In the genomic region with DNA sequence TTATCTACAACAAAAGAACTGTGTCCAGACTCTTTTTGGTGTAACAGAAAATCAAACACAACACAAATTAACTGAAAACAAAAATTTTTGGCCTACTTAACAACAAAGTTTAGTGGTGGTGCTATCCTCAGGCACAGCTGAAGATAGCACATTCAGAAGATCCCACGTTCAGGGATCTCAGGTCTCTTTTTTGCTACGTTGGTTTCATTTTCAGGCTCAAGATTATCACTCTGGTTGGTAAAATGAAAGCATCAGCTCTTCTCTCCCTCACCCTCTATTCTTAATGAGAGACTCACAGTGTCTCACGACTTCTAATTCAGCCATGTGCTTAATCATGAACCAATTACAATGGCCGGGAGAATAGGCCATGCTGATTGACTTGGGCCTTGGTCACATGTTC, we compare ENCODE assay signal across 1 cellular context.
TF ChIP-seq lines count a peak whose summit lies in the region.

No MANE protein-coding gene starts in this region.

TF ChIP-seq in GM23338, 12 proteins besides CTCF, POLR2A, EP300 and RAD21 (continued from another document):
- no peak for TF ChIP-seq ZNF114 (CRISPR knock-in tag; IDR thresholded peaks at IDR 0.05)
- TF ChIP-seq STAT1 (IDR thresholded peaks at IDR 0.05; ENCODE audit: unreplicated experiment), result no peak
- no peak for TF ChIP-seq EZH2 (IDR thresholded peaks at IDR 0.05; ENCODE audit: low read depth, unreplicated experiment)
- no peak for TF ChIP-seq CREB1 (CRISPR knock-in tag; IDR thresholded peaks at IDR 0.05; ENCODE audit: low read depth)
- TF ChIP-seq, protein P1, sequence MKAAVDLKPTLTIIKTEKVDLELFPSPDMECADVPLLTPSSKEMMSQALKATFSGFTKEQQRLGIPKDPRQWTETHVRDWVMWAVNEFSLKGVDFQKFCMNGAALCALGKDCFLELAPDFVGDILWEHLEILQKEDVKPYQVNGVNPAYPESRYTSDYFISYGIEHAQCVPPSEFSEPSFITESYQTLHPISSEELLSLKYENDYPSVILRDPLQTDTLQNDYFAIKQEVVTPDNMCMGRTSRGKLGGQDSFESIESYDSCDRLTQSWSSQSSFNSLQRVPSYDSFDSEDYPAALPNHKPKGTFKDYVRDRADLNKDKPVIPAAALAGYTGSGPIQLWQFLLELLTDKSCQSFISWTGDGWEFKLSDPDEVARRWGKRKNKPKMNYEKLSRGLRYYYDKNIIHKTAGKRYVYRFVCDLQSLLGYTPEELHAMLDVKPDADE (IDR thresholded peaks at IDR 0.05), result no peak
- TF ChIP-seq JUNB (IDR thresholded peaks at IDR 0.05; ENCODE audit: unreplicated experiment), result no peak
- TF ChIP-seq, protein P2, sequence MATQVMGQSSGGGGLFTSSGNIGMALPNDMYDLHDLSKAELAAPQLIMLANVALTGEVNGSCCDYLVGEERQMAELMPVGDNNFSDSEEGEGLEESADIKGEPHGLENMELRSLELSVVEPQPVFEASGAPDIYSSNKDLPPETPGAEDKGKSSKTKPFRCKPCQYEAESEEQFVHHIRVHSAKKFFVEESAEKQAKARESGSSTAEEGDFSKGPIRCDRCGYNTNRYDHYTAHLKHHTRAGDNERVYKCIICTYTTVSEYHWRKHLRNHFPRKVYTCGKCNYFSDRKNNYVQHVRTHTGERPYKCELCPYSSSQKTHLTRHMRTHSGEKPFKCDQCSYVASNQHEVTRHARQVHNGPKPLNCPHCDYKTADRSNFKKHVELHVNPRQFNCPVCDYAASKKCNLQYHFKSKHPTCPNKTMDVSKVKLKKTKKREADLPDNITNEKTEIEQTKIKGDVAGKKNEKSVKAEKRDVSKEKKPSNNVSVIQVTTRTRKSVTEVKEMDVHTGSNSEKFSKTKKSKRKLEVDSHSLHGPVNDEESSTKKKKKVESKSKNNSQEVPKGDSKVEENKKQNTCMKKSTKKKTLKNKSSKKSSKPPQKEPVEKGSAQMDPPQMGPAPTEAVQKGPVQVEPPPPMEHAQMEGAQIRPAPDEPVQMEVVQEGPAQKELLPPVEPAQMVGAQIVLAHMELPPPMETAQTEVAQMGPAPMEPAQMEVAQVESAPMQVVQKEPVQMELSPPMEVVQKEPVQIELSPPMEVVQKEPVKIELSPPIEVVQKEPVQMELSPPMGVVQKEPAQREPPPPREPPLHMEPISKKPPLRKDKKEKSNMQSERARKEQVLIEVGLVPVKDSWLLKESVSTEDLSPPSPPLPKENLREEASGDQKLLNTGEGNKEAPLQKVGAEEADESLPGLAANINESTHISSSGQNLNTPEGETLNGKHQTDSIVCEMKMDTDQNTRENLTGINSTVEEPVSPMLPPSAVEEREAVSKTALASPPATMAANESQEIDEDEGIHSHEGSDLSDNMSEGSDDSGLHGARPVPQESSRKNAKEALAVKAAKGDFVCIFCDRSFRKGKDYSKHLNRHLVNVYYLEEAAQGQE (IDR thresholded peaks at IDR 0.05; ENCODE audit: unreplicated experiment), result no peak
- TF ChIP-seq ZNF331 (CRISPR knock-in tag; IDR thresholded peaks at IDR 0.05; ENCODE audit: low read depth), result no peak
- no peak for TF ChIP-seq NANOG (IDR thresholded peaks at IDR 0.05; ENCODE audit: borderline replicate concordance)
- TF ChIP-seq POLR2AphosphoS5 (IDR thresholded peaks at IDR 0.05; ENCODE audit: low read depth), result no peak
- no peak for TF ChIP-seq EZH2phosphoT487 (IDR thresholded peaks at IDR 0.05; ENCODE audit: unreplicated experiment)
TF ChIP-seq in GM23338: peak in this region for 0.
